ENCODE assay signal across 29 cellular contexts in genomic region chr4:150381671-150382427, GRCh38.
A peak's percentile ranks its signal among the peaks of the same experiment; 100 is the strongest.
DNase-seq lines count a peak whose midpoint lies in the region; ATAC-seq and TF ChIP-seq lines count a peak whose summit lies in the region.
"Had no signal": no experiment of that assay in that cellular context is flagged by ENCODE, and none has a peak within 500 bp of the region (broad histone marks: within the 10 kb centered on the region; RNA-seq: fewer than 3 reads in every experiment).

No MANE protein-coding gene starts in this region.

- H3K36me3 Mint-ChIP-seq in activated CD4-positive, alpha-beta T cell treated with anti-CD3 and anti-CD28 coated beads for 36 hours (ENCODE audit: low read depth) = peaks cover 9% of the 10 kb centered on the region
- peaks cover 7% of the 10 kb centered on the region for H3K36me3 Mint-ChIP-seq in activated CD4-positive, alpha-beta T cell treated with anti-CD3 and anti-CD28 coated beads, Interleukin-2, amount 10 ng/mL, durations not matched to agents 7 days and 5 days (ENCODE audit: low read depth)

- no peaks in the 10 kb centered on the region for H3K27me3 Mint-ChIP-seq in activated CD4-positive, alpha-beta T cell treated with anti-CD3 and anti-CD28 coated beads for 36 hours
- H3K27me3 Mint-ChIP-seq in activated CD4-positive, alpha-beta T cell treated with anti-CD3 and anti-CD28 coated beads, Interleukin-2, amount 10 ng/mL, durations not matched to agents 7 days and 5 days = no peaks in the 10 kb centered on the region
- H3K27me3 Mint-ChIP-seq: activated CD4-positive, alpha-beta T cell treated with anti-CD3 and anti-CD28 coated beads, Interleukin-2, amount 10 ng/mL, durations not matched to agents 24 days and 14 days; activated naive CD4-positive, alpha-beta T cell treated with anti-CD3 and anti-CD28 coated beads, Interleukin-2, amount 50 U/mL, for 24 hours; effector memory CD8-positive, alpha-beta T cell; naive thymus-derived CD8-positive, alpha-beta T cell had no signal

- in situ Hi-C loops in SK-MEL-5 (cut with HindIII; ENCODE audit: low pct_unique_long_range_greater_than_20kb, low sequenced_read_pairs) = no loop called here

- H3K27ac ChIP-seq in substantia nigra (ENCODE audit: low read depth, low read length, poor library complexity, severe bottlenecking) = no peak overlapping the region
- H3K27ac ChIP-seq: colonic mucosa, heart left ventricle, ovary, SJSA1, upper lobe of left lung had no signal

- H3K9me3 Mint-ChIP-seq in activated CD4-positive, alpha-beta T cell treated with anti-CD3 and anti-CD28 coated beads for 36 hours (ENCODE audit: low read depth) = no peaks in the 10 kb centered on the region
- H3K9me3 Mint-ChIP-seq in activated CD4-positive, alpha-beta T cell treated with anti-CD3 and anti-CD28 coated beads, Interleukin-2, amount 10 ng/mL, durations not matched to agents 7 days and 5 days = no peaks in the 10 kb centered on the region
- H3K9me3 Mint-ChIP-seq: activated naive CD4-positive, alpha-beta T cell treated with anti-CD3 and anti-CD28 coated beads, Interleukin-2, amount 50 U/mL, for 24 hours; activated T-helper 1 cell treated with anti-CD3 and anti-CD28 coated beads, Interleukin-12 subunit alpha, Interleukin-12 subunit beta, Interleukin-2, Interleukin-4 antibody, amounts not matched to agents 30 ng/mL and 10 ng/mL and 1 ng/mL, durations not matched to agents 14 hours and 24 hours and 36 hours; effector memory CD8-positive, alpha-beta T cell; T-helper 1 cell treated with Interleukin-12 subunit alpha and Interleukin-12 subunit beta and Interleukin-4 antibody, amounts not matched to agents 30 μg/mL and 1 μg/mL, for 36 hours had no signal

- no peak for TF ChIP-seq CTCF in fibroblast of pulmonary artery (IDR thresholded peaks at IDR 0.05; ENCODE audit: low read length, missing control alignments)

- no peak overlapping the region for H3K4me3 Mint-ChIP-seq in activated CD4-positive, alpha-beta T cell treated with anti-CD3 and anti-CD28 coated beads for 36 hours
- no peak overlapping the region for H3K4me3 Mint-ChIP-seq in activated CD4-positive, alpha-beta T cell treated with anti-CD3 and anti-CD28 coated beads, Interleukin-2, amount 10 ng/mL, durations not matched to agents 7 days and 5 days
- H3K4me3 Mint-ChIP-seq: activated CD4-positive, alpha-beta T cell treated with anti-CD3 and anti-CD28 coated beads, Interleukin-2, amount 10 ng/mL, durations not matched to agents 24 days and 14 days; activated naive CD4-positive, alpha-beta T cell treated with anti-CD3 and anti-CD28 coated beads, Interleukin-2, amount 50 U/mL, for 24 hours; activated T-helper 1 cell treated with anti-CD3 and anti-CD28 coated beads, Interleukin-12 subunit alpha, Interleukin-12 subunit beta, Interleukin-2, Interleukin-4 antibody, amounts not matched to agents 30 ng/mL and 10 ng/mL and 1 ng/mL, durations not matched to agents 14 hours and 24 hours and 36 hours; effector memory CD8-positive, alpha-beta T cell; naive thymus-derived CD8-positive, alpha-beta T cell; T-helper 1 cell treated with Interleukin-12 subunit alpha and Interleukin-12 subunit beta and Interleukin-4 antibody, amounts not matched to agents 30 μg/mL and 1 μg/mL, for 36 hours had no signal

- H3K4me3 ChIP-seq in fibroblast of pulmonary artery (replicated peaks; ENCODE audit: low read depth, low read length) = no peak overlapping the region
- H3K4me3 ChIP-seq: colonic mucosa, heart left ventricle, ovary, SJSA1, upper lobe of left lung had no signal

- no peak overlapping the region for H3K27ac Mint-ChIP-seq in activated CD4-positive, alpha-beta T cell treated with anti-CD3 and anti-CD28 coated beads for 36 hours
- no peak overlapping the region for H3K27ac Mint-ChIP-seq in activated CD4-positive, alpha-beta T cell treated with anti-CD3 and anti-CD28 coated beads, Interleukin-2, amount 10 ng/mL, durations not matched to agents 7 days and 5 days
- H3K27ac Mint-ChIP-seq: activated CD4-positive, alpha-beta T cell treated with anti-CD3 and anti-CD28 coated beads, Interleukin-2, amount 10 ng/mL, durations not matched to agents 24 days and 14 days; activated naive CD4-positive, alpha-beta T cell treated with anti-CD3 and anti-CD28 coated beads, Interleukin-2, amount 50 U/mL, for 24 hours; activated T-helper 1 cell treated with anti-CD3 and anti-CD28 coated beads, Interleukin-12 subunit alpha, Interleukin-12 subunit beta, Interleukin-2, Interleukin-4 antibody, amounts not matched to agents 30 ng/mL and 10 ng/mL and 1 ng/mL, durations not matched to agents 14 hours and 24 hours and 36 hours; effector memory CD8-positive, alpha-beta T cell; naive thymus-derived CD8-positive, alpha-beta T cell; T-helper 1 cell treated with Interleukin-12 subunit alpha and Interleukin-12 subunit beta and Interleukin-4 antibody, amounts not matched to agents 30 μg/mL and 1 μg/mL, for 36 hours had no signal

- DNase-seq in activated CD4-positive, alpha-beta T cell treated with anti-CD3 and anti-CD28 coated beads for 36 hours = peak; percentile 9
- DNase-seq in activated CD4-positive, alpha-beta T cell treated with anti-CD3 and anti-CD28 coated beads, Interleukin-2, amount 10 ng/mL, durations not matched to agents 7 days and 5 days = no peak
- DNase-seq in SK-MEL-5 (ENCODE audit: low read depth, low spot score) (peak; percentile 32), fibroblast of pulmonary artery (ENCODE audit: low read depth) (peak; percentile 43), stromal cell of bone marrow (ENCODE audit: low read depth) (peak; percentile 40), substantia nigra (lab: John Stamatoyannopoulos, UW) (no peak), NCI-H1105 treated with DMSO at 0.1 percent for 48 hours (lab: John Stamatoyannopoulos, UW) (no peak)
- DNase-seq: activated CD4-positive, alpha-beta T cell treated with anti-CD3 and anti-CD28 coated beads, Interleukin-2, amount 10 ng/mL, durations not matched to agents 24 days and 14 days; C1 segment of cervical spinal cord; Calu3; colonic mucosa; effector memory CD8-positive, alpha-beta T cell; GDM1; heart left ventricle; left colon; naive thymus-derived CD8-positive, alpha-beta T cell; NCI-H1092; NCI-H2029 treated with DMSO at 0.1 percent for 48 hours; NCI-H226; ovary; right cardiac atrium; stimulated activated CD4-positive, alpha-beta T cell treated with anti-CD3 and anti-CD28 coated beads, Interleukin-12 subunit alpha, Interleukin-12 subunit beta, amount 100 ng/mL, for 4 hours; upper lobe of left lung had no signal

- ATAC-seq in activated CD4-positive, alpha-beta T cell treated with anti-CD3 and anti-CD28 coated beads for 36 hours = no peak
- ATAC-seq in HG03039 (IDR thresholded peaks at IDR 0.05; ENCODE audit: unreplicated experiment) = no peak
- ATAC-seq: effector memory CD8-positive, alpha-beta T cell; esophagus mucosa; heart left ventricle; left colon; naive thymus-derived CD8-positive, alpha-beta T cell; right cardiac atrium had no signal

- intact Hi-C loops in activated CD4-positive, alpha-beta T cell treated with anti-CD3 and anti-CD28 coated beads for 36 hours (cut with DNase I, micrococcal nuclease) = no loop called here

- CTCF ChIA-PET in activated CD4-positive, alpha-beta T cell treated with anti-CD3 and anti-CD28 coated beads for 36 hours (lab: Charles Lee) = no interaction called here
- CTCF ChIA-PET in activated CD4-positive, alpha-beta T cell treated with anti-CD3 and anti-CD28 coated beads, Interleukin-2, amount 10 ng/mL, durations not matched to agents 7 days and 5 days (lab: Charles Lee) = no interaction called here

- POLR2A ChIA-PET in activated CD4-positive, alpha-beta T cell treated with anti-CD3 and anti-CD28 coated beads for 36 hours (lab: Charles Lee) = no interaction called here
- POLR2A ChIA-PET in activated CD4-positive, alpha-beta T cell treated with anti-CD3 and anti-CD28 coated beads, Interleukin-2, amount 10 ng/mL, durations not matched to agents 7 days and 5 days (lab: Charles Lee) = no interaction called here

- peaks cover 2% of the 10 kb centered on the region for H3K4me1 Mint-ChIP-seq in activated CD4-positive, alpha-beta T cell treated with anti-CD3 and anti-CD28 coated beads for 36 hours
- H3K4me1 Mint-ChIP-seq in activated CD4-positive, alpha-beta T cell treated with anti-CD3 and anti-CD28 coated beads, Interleukin-2, amount 10 ng/mL, durations not matched to agents 7 days and 5 days = no peaks in the 10 kb centered on the region
- H3K4me1 Mint-ChIP-seq: activated CD4-positive, alpha-beta T cell treated with anti-CD3 and anti-CD28 coated beads, Interleukin-2, amount 10 ng/mL, durations not matched to agents 24 days and 14 days; activated naive CD4-positive, alpha-beta T cell treated with anti-CD3 and anti-CD28 coated beads, Interleukin-2, amount 50 U/mL, for 24 hours had no signal

Comparison
In these comparisons a context has a peak if more than half of its experiments do, and no peak if none do; other contexts are left out.
1. DNase-seq: peak in activated CD4-positive, alpha-beta T cell treated with anti-CD3 and anti-CD28 coated beads for 36 hours (single experiment), SK-MEL-5 (single experiment), fibroblast of pulmonary artery (single experiment) and stromal cell of bone marrow (single experiment); none in activated CD4-positive, alpha-beta T cell treated with anti-CD3 and anti-CD28 coated beads, Interleukin-2, amount 10 ng/mL, durations not matched to agents 7 days and 5 days (single experiment), substantia nigra (0 of 49) and NCI-H1105 treated with DMSO at 0.1 percent for 48 hours (single experiment).